ENCODE assay signal across 8 cellular contexts in the genomic region with DNA sequence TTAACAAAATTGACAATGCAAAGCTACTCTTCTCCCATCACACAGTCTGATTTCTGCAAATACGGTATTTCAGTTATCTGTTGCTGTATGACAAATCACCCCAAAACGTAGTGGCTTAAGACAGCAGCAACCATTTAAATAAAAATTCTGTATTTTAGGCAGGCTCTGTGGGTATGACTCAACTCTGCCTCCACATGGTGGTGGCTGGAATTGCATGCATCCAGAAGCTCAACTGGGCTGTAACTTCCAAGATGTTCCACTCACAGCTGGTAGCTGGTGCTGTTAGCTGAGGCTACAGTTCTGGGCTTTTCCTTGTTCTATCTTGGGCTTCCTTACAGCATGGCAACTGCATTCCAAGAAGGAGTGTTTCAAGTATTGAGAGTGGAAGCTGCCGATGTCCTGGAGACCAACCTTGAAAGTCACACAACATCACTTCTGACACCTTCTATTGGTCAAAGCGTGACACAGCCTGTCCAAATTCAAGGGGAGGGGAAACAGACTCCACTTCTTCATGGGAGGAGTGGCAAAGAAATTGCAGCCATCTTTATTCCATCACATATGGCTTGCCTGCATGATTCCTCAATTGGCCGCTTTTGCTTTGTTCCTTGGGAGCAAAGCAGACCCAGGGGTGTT. TPM values are rescaled to one million over a fixed set of nuclear protein-coding genes. Genes with fewer than 3 reads are reported as not detected.
A peak's percentile ranks its signal among the peaks of the same experiment; 100 is the strongest.
DNase-seq lines count a peak whose midpoint lies in the region; FAIRE-seq and TF ChIP-seq lines count a peak whose summit lies in the region.

No MANE protein-coding gene starts in this region.

- peak; percentile 82 for FAIRE-seq in H1 (lab: Jason Lieb, UNC)

- no peak overlapping the region for H3K27ac Mint-ChIP-seq in progenitor cell of endocrine pancreas

- no peak overlapping the region for H3K4me3 ChIP-seq in LNCaP clone FGC (ENCODE audit: low read depth, low read length)
- H3K4me3 ChIP-seq in H1 (ENCODE audit: extremely low read depth in 1 of 4, insufficient read depth in 2 of 4, low read depth in 3 of 4, low read length in 4 of 4): no peak overlapping the region

- H2AK5ac ChIP-seq in H1 (ENCODE audit: low read depth, low read length): no peak overlapping the region

- peaks cover 7% of the 10 kb centered on the region for H3K27me3 Mint-ChIP-seq in progenitor cell of endocrine pancreas

- H3K27me3 ChIP-seq in H1 (replicated peaks in 1 of 4; ENCODE audit: control insufficient read depth in 3 of 4, extremely low read depth in 1 of 4, insufficient read depth in 3 of 4, low read length in 3 of 4): no peaks in the 10 kb centered on the region

- no peaks in the 10 kb centered on the region for H3K79me2 ChIP-seq in H1 (ENCODE audit: control insufficient read depth in 1 of 2, insufficient read depth in 2 of 2, low read length in 2 of 2)

- H3K4me3 Mint-ChIP-seq in progenitor cell of endocrine pancreas (ENCODE audit: low read depth): no peak overlapping the region

- no peaks in the 10 kb centered on the region for H3K23me2 ChIP-seq in H1 (ENCODE audit: low read depth, low read length)

- POLR2A ChIA-PET in H1 (lab: Charles Lee; ENCODE audit: partially characterized antibody): interaction anchor here (0.6 to 1.3 kb wide), 6 partner anchors 14 to 85 kb away, joined by 3 to 4 read pairs (median 3); a partner anchor contains a TSS

- peak; percentile 80 to 85 for TF ChIP-seq RAD21 in H1 (IDR thresholded peaks at IDR 0.05 in 1 of 2, conservative IDR thresholded peaks at IDR 0.05 in 1 of 2; ENCODE audit: low read depth in 2 of 2, low read length in 2 of 2)

- H3K9me3 ChIP-seq in H1 (ENCODE audit: insufficient read depth in 2 of 2, low read depth in 1 of 2, low read length in 1 of 2): no peaks in the 10 kb centered on the region

- no peaks in the 10 kb centered on the region for H3K79me1 ChIP-seq in H1 (ENCODE audit: low read depth, low read length)

- no peaks in the 10 kb centered on the region for H3K36me3 ChIP-seq in H1 (ENCODE audit: control insufficient read depth in 2 of 4, insufficient read depth in 4 of 4, low read length in 3 of 4)

- no peak overlapping the region for H4K5ac ChIP-seq in H1 (ENCODE audit: insufficient read length, low read depth, low read length)

- H2BK15ac ChIP-seq in H1 (ENCODE audit: low read length): no peak overlapping the region

- CTCF ChIA-PET in H1 (lab: Charles Lee; ENCODE audit: partially characterized antibody): interaction anchor here (0.6 to 24.0 kb wide), 39 partner anchors 10 to 377 kb away, joined by 3 to 521 read pairs (median 4); a partner anchor contains a TSS

- H3K23ac ChIP-seq in H1 (ENCODE audit: insufficient read length): no peak overlapping the region

- no peaks in the 10 kb centered on the region for H3K4me1 ChIP-seq in H1 (replicated peaks in 1 of 4; ENCODE audit: control insufficient read depth in 3 of 4, insufficient read depth in 4 of 4, low read length in 3 of 4)

- no peak overlapping the region for H4K8ac ChIP-seq in H1 (ENCODE audit: extremely low read depth, insufficient read depth, low read length)

- no peaks in the 10 kb centered on the region for H3K4me1 Mint-ChIP-seq in progenitor cell of endocrine pancreas (ENCODE audit: low read depth)

- H3K18ac ChIP-seq in H1 (ENCODE audit: extremely low read depth, low read length): no peak overlapping the region

- no peak for TF ChIP-seq EP300 in H1 (IDR thresholded peaks at IDR 0.05; ENCODE audit: borderline replicate concordance in 1 of 2, low read depth in 2 of 2, low read length in 2 of 2)

- H2AFZ ChIP-seq in H1 (ENCODE audit: low read length): no peak overlapping the region

- no peak overlapping the region for H3K14ac ChIP-seq in H1 (ENCODE audit: insufficient read length)

- TF ChIP-seq CTCF in LNCaP clone FGC (IDR thresholded peaks at IDR 0.05; ENCODE audit: control insufficient read depth, extremely low read depth, insufficient read depth): peak; percentile 87
- peak; percentile 76 to 94 (median 83) for TF ChIP-seq CTCF in H1 (IDR thresholded peaks at IDR 0.05; ENCODE audit: control extremely low read depth in 1 of 3, insufficient read depth in 1 of 3, low read depth in 1 of 3, low read length in 3 of 3)
- peak; percentile 76 for TF ChIP-seq CTCF in progenitor cell of endocrine pancreas (IDR thresholded peaks at IDR 0.05; ENCODE audit: unreplicated experiment)

- peaks cover 2% of the 10 kb centered on the region for H3K36me3 Mint-ChIP-seq in progenitor cell of endocrine pancreas (ENCODE audit: insufficient read depth)

- DNase-seq in COLO668 (lab: John Stamatoyannopoulos, UW; ENCODE audit: unreplicated experiment) (peak; percentile 10), LNCaP clone FGC (ENCODE audit: low read depth) (peak; percentile 6), H1 (ENCODE audit: low read depth in 1 of 2, low spot score in 2 of 2) (peak; percentile 36 to 84), progenitor cell of endocrine pancreas (ENCODE audit: low spot score, unreplicated experiment) (no peak), NCI-H2196 treated with DMSO at 0.1 percent for 48 hours (lab: John Stamatoyannopoulos, UW; ENCODE audit: unreplicated experiment) (no peak), amniotic stem cell (lab: John Stamatoyannopoulos, UW) (no peak), NCI-H1436 treated with DMSO at 0.1 percent for 48 hours (lab: John Stamatoyannopoulos, UW) (no peak)
- DNase-seq in activated CD4-positive, alpha-beta T cell treated with anti-CD3 and anti-CD28 coated beads, Interleukin-2, amount 50 U/mL, for 24 hours (ENCODE audit: low read depth in 1 of 2, low spot score in 1 of 2): peak; percentile 41 to 45

- H3K4ac ChIP-seq in H1 (replicated peaks; ENCODE audit: insufficient read length, low read depth, low read length): no peak overlapping the region

- peaks cover 4% of the 10 kb centered on the region for H3K9me3 Mint-ChIP-seq in progenitor cell of endocrine pancreas (ENCODE audit: low read depth)

- no peak overlapping the region for H2BK120ac ChIP-seq in H1 (replicated peaks; ENCODE audit: low read depth, low read length)

- H3K56ac ChIP-seq in H1 (replicated peaks; ENCODE audit: insufficient read length, low read depth, low read length): no peak overlapping the region

- H4K91ac ChIP-seq in H1 (replicated peaks; ENCODE audit: insufficient read length, low read length): no peak overlapping the region

- H4K20me1 ChIP-seq in H1 (replicated peaks in 1 of 2; ENCODE audit: control insufficient read depth in 1 of 2, insufficient read depth in 2 of 2, low read length in 2 of 2): no peaks in the 10 kb centered on the region

- no peak overlapping the region for H3K9ac ChIP-seq in H1 (replicated peaks in 1 of 4; ENCODE audit: extremely low read depth in 1 of 4, low read depth in 3 of 4, low read length in 3 of 4)

- WGBS in H1 (ENCODE audit: extremely low coverage in 1 of 2, insufficient coverage in 1 of 2, insufficient read length in 1 of 2, insufficient replicate concordance in 2 of 2, low coverage in 1 of 2, low lambda C conversion rate in 2 of 2, missing lambda C conversion rate in 1 of 2), 2 experiments: 75% methylated on average over 5 of the region's 5 CpGs; no CpG with 5 or more reads in 1 of the 2 experiments

- H2BK12ac ChIP-seq in H1 (ENCODE audit: low read depth, low read length): no peak overlapping the region

- TF ChIP-seq POLR2A in H1 (IDR thresholded peaks at IDR 0.05; ENCODE audit: control extremely low read depth in 1 of 2, low read depth in 2 of 2, low read length in 2 of 2): no peak

- H3K4me2 ChIP-seq in H1 (ENCODE audit: insufficient read depth in 1 of 2, low read depth in 2 of 2, low read length in 2 of 2): no peak overlapping the region

- no peak overlapping the region for H2BK20ac ChIP-seq in H1 (ENCODE audit: low read length)

- H2BK5ac ChIP-seq in H1 (ENCODE audit: low read depth, low read length): no peak overlapping the region

- H3K27ac ChIP-seq in H1 (ENCODE audit: low read depth, low read length): no peak overlapping the region

TF ChIP-seq in H1, 55 proteins besides CTCF, POLR2A, EP300 and RAD21:
- TF ChIP-seq MAFK (IDR thresholded peaks at IDR 0.05; ENCODE audit: low read depth, low read length): no peak
- TF ChIP-seq POU5F1 (IDR thresholded peaks at IDR 0.05; ENCODE audit: low read depth, low read length): no peak
- 0 out of 2 replicates have a peak, but pooled peaks have one; percentile 8 for TF ChIP-seq YY1 (IDR thresholded peaks at IDR 0.05; ENCODE audit: low read depth, low read length)

RNA-seq across cellular contexts. Expression of a gene that starts 39.7 kb away (rescaled TPM):
- total RNA-seq in H1 (2021; fragmentation: NEBNext Ultra II Directional; extraction: Animal tissue kit (Norgen Biotek cat#: 25700)): 5.0 and 6.8 TPM in 2 replicates
- 3.2 and 4.4 TPM in 2 replicates for polyA plus RNA-seq in H1 (2011; rRNA removed)
- 4.1 TPM for polyA plus RNA-seq in H1 (2011; cell fraction: cytosol; rRNA removed)
- polyA plus RNA-seq in H1 (2011; cell fraction: nucleus; rRNA removed): 5.5 TPM
- 4.6 to 5.8 TPM (median 5.4 TPM) in 4 replicates for polyA plus RNA-seq in H1 (2012, experiment 1 of 2)
- 8.5 TPM for polyA plus RNA-seq in H1 (2012, experiment 2 of 2)
- 4.2 TPM for polyA plus RNA-seq in H1 (2013, experiment 1 of 2)
- 4.4 TPM for polyA plus RNA-seq in H1 (2013, experiment 2 of 2)
- polyA minus RNA-seq in H1 (2011; rRNA and poly(A)+ RNA removed): 0.32 and 2.4 TPM in 2 replicates
- polyA minus RNA-seq in H1 (2011; cell fraction: cytosol; rRNA and poly(A)+ RNA removed): 1.9 TPM
- 4.6 TPM for polyA minus RNA-seq in H1 (2011; cell fraction: nucleus; rRNA and poly(A)+ RNA removed)
- 0.22 TPM in 2 replicates for total RNA-seq in progenitor cell of endocrine pancreas

RNA-seq across cellular contexts. Expression of a gene that starts 55.5 kb away (rescaled TPM):
- total RNA-seq in H1 (2021; fragmentation: NEBNext Ultra II Directional; extraction: Animal tissue kit (Norgen Biotek cat#: 25700)): 27.0 and 28.7 TPM in 2 replicates
- 20.1 and 31.0 TPM in 2 replicates for polyA plus RNA-seq in H1 (2011; rRNA removed)
- 21.2 TPM for polyA plus RNA-seq in H1 (2011; cell fraction: cytosol; rRNA removed)
- polyA plus RNA-seq in H1 (2011; cell fraction: nucleus; rRNA removed): 34.8 TPM
- polyA plus RNA-seq in H1 (2012, experiment 1 of 2): 23.4 to 29.3 TPM (median 26.1 TPM) in 4 replicates
- polyA plus RNA-seq in H1 (2012, experiment 2 of 2): 22.5 TPM
- 17.6 TPM for polyA plus RNA-seq in H1 (2013, experiment 1 of 2)
- 16.7 TPM for polyA plus RNA-seq in H1 (2013, experiment 2 of 2)
- polyA minus RNA-seq in H1 (2011; rRNA and poly(A)+ RNA removed): 8.8 and 12.4 TPM in 2 replicates
- 9.2 TPM for polyA minus RNA-seq in H1 (2011; cell fraction: cytosol; rRNA and poly(A)+ RNA removed)
- 9.6 TPM for polyA minus RNA-seq in H1 (2011; cell fraction: nucleus; rRNA and poly(A)+ RNA removed)
- 42.5 and 43.4 TPM in 2 replicates for total RNA-seq in progenitor cell of endocrine pancreas

Comparison
In these comparisons a context has a peak if more than half of its experiments do, and no peak if none do; other contexts are left out.
1. DNase-seq: peak in COLO668 (single experiment), LNCaP clone FGC (single experiment), activated CD4-positive, alpha-beta T cell treated with anti-CD3 and anti-CD28 coated beads, Interleukin-2, amount 50 U/mL, for 24 hours (2 of 2) and H1 (2 of 2); none in progenitor cell of endocrine pancreas (single experiment), NCI-H2196 treated with DMSO at 0.1 percent for 48 hours (single experiment), amniotic stem cell (single experiment) and NCI-H1436 treated with DMSO at 0.1 percent for 48 hours (single experiment).
2. Peak in every context shown above with its lines, with median percentiles within 50 percentile points of each other: CTCF ChIP-seq.